In the genomic region with DNA sequence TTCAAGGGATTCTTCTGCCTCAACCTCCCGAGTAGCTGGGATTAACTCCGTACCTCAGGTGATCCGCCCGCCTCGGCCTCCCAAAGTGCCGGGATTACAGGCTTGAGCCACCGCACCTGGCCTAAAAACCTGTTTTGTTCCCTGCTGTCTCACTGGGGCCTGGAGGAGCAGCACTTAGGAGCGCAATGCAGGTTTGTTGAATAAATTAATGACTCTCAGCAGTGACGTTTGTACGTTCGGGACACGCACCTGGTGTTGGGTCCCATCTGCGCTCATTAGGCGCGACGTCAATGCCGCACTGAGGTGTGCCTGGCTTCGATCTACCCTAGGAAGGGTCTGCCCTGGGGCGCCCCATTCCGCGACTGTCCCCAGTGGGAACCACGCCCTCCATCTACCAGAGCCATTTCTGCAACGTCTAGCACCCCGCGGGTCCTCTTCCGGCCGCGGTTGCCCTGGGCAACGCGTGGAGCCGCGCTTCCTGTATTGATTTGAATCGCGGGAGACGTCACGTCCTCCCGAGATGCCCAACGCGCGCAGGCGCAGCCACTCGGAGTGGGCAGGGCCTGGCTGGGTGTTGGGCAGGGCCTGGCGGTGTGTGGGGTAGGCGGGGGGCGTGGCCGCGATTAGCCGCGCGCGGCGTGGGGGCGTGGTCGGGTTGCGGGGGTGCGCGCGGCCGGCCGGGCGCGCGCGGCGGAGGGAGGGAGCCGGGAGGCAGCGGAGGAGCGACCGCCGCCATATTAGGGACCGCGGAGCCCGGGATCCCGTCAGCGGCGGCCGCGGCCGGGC, we compare ENCODE assay signal across 8 cellular contexts. TPM values are rescaled to one million over a fixed set of nuclear protein-coding genes. Genes with fewer than 3 reads are reported as not detected.
DNase-seq lines count a peak whose midpoint lies in the region; ATAC-seq and TF ChIP-seq lines count a peak whose summit lies in the region.

A gene (plus strand): TSS at position 714 of the 786 bp plus-strand sequence. CDS start 16,679 bp downstream, outside the sequence.

- H3K27ac Mint-ChIP-seq in endodermal cell, result peak within 1 kb of the TSS; percentile 99

- peak within 1 kb of the TSS; percentile 95 for H3K9ac ChIP-seq in NT2/D1 (ENCODE audit: insufficient read length, low read depth)
- peak within 1 kb of the TSS; percentile 77 for H3K9ac ChIP-seq in endodermal cell (ENCODE audit: extremely low read depth, low read length, poor library complexity, severe bottlenecking)

- H3K27me3 ChIP-seq in NT2/D1 (ENCODE audit: insufficient read depth, insufficient read length) (no peaks in the 10 kb centered on the region), endodermal cell (ENCODE audit: control insufficient read depth, insufficient read depth, low read length, poor library complexity, severe bottlenecking) (no peaks in the 10 kb centered on the region)

- H3K27ac ChIP-seq in endodermal cell (ENCODE audit: low read depth, low read length), result peak within 1 kb of the TSS; percentile 70
- peak within 1 kb of the TSS; percentile 75 for H3K27ac ChIP-seq in mesodermal cell (ENCODE audit: low read depth, low read length, severe bottlenecking)

- H3K9me3 Mint-ChIP-seq in endodermal cell, result no peaks in the 10 kb centered on the region

- peaks cover 13% of the 10 kb centered on the region for H3K4me1 Mint-ChIP-seq in endodermal cell

- peaks cover 12% of the 10 kb centered on the region for H3K36me3 Mint-ChIP-seq in endodermal cell (ENCODE audit: low read depth)

- no peak for TF ChIP-seq CTCF in endodermal cell (conservative IDR thresholded peaks at IDR 0.05)

- H3K27me3 Mint-ChIP-seq in endodermal cell (ENCODE audit: insufficient read depth), result no peaks in the 10 kb centered on the region

- H3K4me1 ChIP-seq in NT2/D1 (ENCODE audit: insufficient read depth, insufficient read length), result peaks cover 14% of the 10 kb centered on the region
- no peaks in the 10 kb centered on the region for H3K4me1 ChIP-seq in endodermal cell (ENCODE audit: control insufficient read depth, insufficient read depth, low read length)
- peaks cover 32% of the 10 kb centered on the region for H3K4me1 ChIP-seq in mesodermal cell (ENCODE audit: control insufficient read depth, insufficient read depth, low read length, poor library complexity, severe bottlenecking)

- DNase-seq in COR-L47 (lab: John Stamatoyannopoulos, UW) (peak; percentile 99), HUDEP-2 (lab: John Stamatoyannopoulos, UW; ENCODE audit: unreplicated experiment in 76 of 76) (peak; percentile 86 to 100 (median 99)), NT2/D1 (ENCODE audit: low read depth, low spot score) (peak; percentile 93), endodermal cell (peak; percentile 100)
- DNase-seq in activated CD8-positive, alpha-beta memory T cell treated with anti-CD3 and anti-CD28 coated beads, Interleukin-2, amount 50 U/mL, for 1 hour (ENCODE audit: extremely low read depth), result peak; percentile 94
- peak; percentile 99 for DNase-seq in stimulated activated CD8-positive, alpha-beta memory T cell treated with anti-CD3 and anti-CD28 coated beads, Interleukin-15, amount 100 ng/mL, for 4 hours (ENCODE audit: low read depth in 2 of 2)

- H3K4me3 ChIP-seq in NT2/D1 (ENCODE audit: insufficient read length, low read depth) (peak within 1 kb of the TSS; percentile 64), endodermal cell (ENCODE audit: low read length) (peak within 1 kb of the TSS; percentile 84), mesodermal cell (ENCODE audit: extremely low read depth, insufficient read depth, low read length, poor library complexity, severe bottlenecking) (peak within 1 kb of the TSS; percentile 97)

- peak within 1 kb of the TSS; percentile 88 for H3K4me3 Mint-ChIP-seq in endodermal cell

- H3K9me3 ChIP-seq in NT2/D1 (ENCODE audit: insufficient read depth, low read length) (no peaks in the 10 kb centered on the region), endodermal cell (ENCODE audit: control insufficient read depth, low read length) (no peaks in the 10 kb centered on the region), mesodermal cell (ENCODE audit: control insufficient read depth, low read length) (no peaks in the 10 kb centered on the region)

- peak; percentile 88 for ATAC-seq in GM21381 (IDR thresholded peaks at IDR 0.05; ENCODE audit: unreplicated experiment)

- 6 to 37% methylated on average over 25 to 79 of the region's 79 CpGs for WGBS in endodermal cell (ENCODE audit: insufficient coverage in 1 of 2, insufficient read length in 1 of 2), 2 experiments
- 13 to 17% methylated on average over 52 to 56 of the region's 79 CpGs for WGBS in mesodermal cell (ENCODE audit: insufficient coverage in 2 of 2), 2 experiments

- peaks cover 27% of the 10 kb centered on the region for H3K36me3 ChIP-seq in NT2/D1 (ENCODE audit: insufficient read depth, insufficient read length, low read length)
- H3K36me3 ChIP-seq in endodermal cell (ENCODE audit: control insufficient read depth, insufficient read depth, low read length), result peaks cover 22% of the 10 kb centered on the region
- H3K36me3 ChIP-seq in mesodermal cell (ENCODE audit: control insufficient read depth, insufficient read depth, low read length), result peaks cover 26% of the 10 kb centered on the region

RNA-seq across cellular contexts. Expression of the gene that starts here (rescaled TPM):
- total RNA-seq in endodermal cell, result 10 to 100 TPM; 56.7 to 65.1 TPM
- 49.5 TPM for polyA plus RNA-seq in endodermal cell (2013, experiment 1 of 2)
- polyA plus RNA-seq in endodermal cell (2013, experiment 2 of 2), result 52.5 TPM
- 44.8 TPM for polyA plus RNA-seq in mesodermal cell (2013, experiment 1 of 2)
- polyA plus RNA-seq in mesodermal cell (2013, experiment 2 of 2), result 37.7 TPM

Comparison
In these comparisons a context has a peak if more than half of its experiments do, and no peak if none do; other contexts are left out.
1. Peak in every context shown above with its lines: DNase-seq, ATAC-seq, H3K4me3 ChIP-seq and H3K27ac ChIP-seq.